ENCODE assay signal across 11 cellular contexts in genomic region chr2:8754056-8754790, GRCh38.
DNase-seq lines count a peak whose midpoint lies in the region; ATAC-seq and TF ChIP-seq lines count a peak whose summit lies in the region.
"Had no signal": no experiment of that assay in that cellular context is flagged by ENCODE, and none has a peak within 500 bp of the region (broad histone marks: within the 10 kb centered on the region; RNA-seq: fewer than 3 reads in every experiment).

No MANE protein-coding gene starts in this region.

- peaks cover 0 to 65% (median 0%) of the 10 kb centered on the region in 3 donors for H3K36me3 ChIP-seq in esophagus squamous epithelium
- H3K36me3 ChIP-seq in gastroesophageal sphincter: peaks cover 3 to 31% of the 10 kb centered on the region in 2 donors

- TF ChIP-seq CTCF in neural crest cell (conservative IDR thresholded peaks at IDR 0.05): no peak
- TF ChIP-seq CTCF in esophagus squamous epithelium (IDR thresholded peaks at IDR 0.05): no peak
- no peak for TF ChIP-seq CTCF in gastroesophageal sphincter (IDR thresholded peaks at IDR 0.05)

- H3K27ac Mint-ChIP-seq in neural crest cell (ENCODE audit: unreplicated experiment): peak overlapping the region; percentile 62
- no peak overlapping the region for H3K27ac Mint-ChIP-seq in activated CD8-positive, alpha-beta T cell treated with anti-CD3 and anti-CD28 coated beads, Interleukin-2, amount 10 ng/mL, durations not matched to agents 7 days and 5 days

- H3K36me3 Mint-ChIP-seq in neural crest cell (ENCODE audit: low read depth): peaks cover 26% of the 10 kb centered on the region
- H3K36me3 Mint-ChIP-seq in activated CD8-positive, alpha-beta T cell treated with anti-CD3 and anti-CD28 coated beads, Interleukin-2, amount 10 ng/mL, durations not matched to agents 7 days and 5 days (ENCODE audit: low read depth): peaks cover 36% of the 10 kb centered on the region

- peaks cover 25% of the 10 kb centered on the region for H3K4me1 Mint-ChIP-seq in neural crest cell
- H3K4me1 Mint-ChIP-seq in activated CD8-positive, alpha-beta T cell treated with anti-CD3 and anti-CD28 coated beads, Interleukin-2, amount 10 ng/mL, durations not matched to agents 7 days and 5 days (ENCODE audit: low read depth): no peaks in the 10 kb centered on the region

- H3K9me3 ChIP-seq in esophagus squamous epithelium: peaks cover 0 to 9% (median 0%) of the 10 kb centered on the region in 3 donors
- peaks cover 0 to 6% (median 0%) of the 10 kb centered on the region in 3 donors for H3K9me3 ChIP-seq in gastroesophageal sphincter

- H3K4me3 ChIP-seq in esophagus squamous epithelium (no peak overlapping the region), gastroesophageal sphincter (no peak overlapping the region)

- CTCF ChIA-PET in activated CD8-positive, alpha-beta T cell treated with anti-CD3 and anti-CD28 coated beads, Interleukin-2, amount 10 ng/mL, durations not matched to agents 7 days and 5 days (lab: Charles Lee): interaction anchor here (1.4 kb wide), 1 partner anchor 13 kb away, joined by 3 read pairs; no protein-coding TSS in a partner anchor

- no peaks in the 10 kb centered on the region for H3K27me3 Mint-ChIP-seq in neural crest cell (ENCODE audit: low read depth)
- no peaks in the 10 kb centered on the region for H3K27me3 Mint-ChIP-seq in activated CD8-positive, alpha-beta T cell treated with anti-CD3 and anti-CD28 coated beads, Interleukin-2, amount 10 ng/mL, durations not matched to agents 7 days and 5 days (ENCODE audit: low read depth)

- ATAC-seq in activated CD8-positive, alpha-beta T cell treated with anti-CD3 and anti-CD28 coated beads, Interleukin-2, amount 10 ng/mL, durations not matched to agents 7 days and 5 days: no peak
- ATAC-seq in gastroesophageal sphincter: no peak
- no peak for ATAC-seq in HG02970 (IDR thresholded peaks at IDR 0.05; ENCODE audit: low FRiP score, unreplicated experiment)
- ATAC-seq: left colon had no signal

- intact Hi-C loops in esophagus squamous epithelium (cut with DNase I): no loop called here

- TF ChIP-seq POLR2A in esophagus squamous epithelium (IDR thresholded peaks at IDR 0.05): no peak
- no peak for TF ChIP-seq POLR2A in gastroesophageal sphincter (IDR thresholded peaks at IDR 0.05)

- POLR2A ChIA-PET in activated CD8-positive, alpha-beta T cell treated with anti-CD3 and anti-CD28 coated beads, Interleukin-2, amount 10 ng/mL, durations not matched to agents 7 days and 5 days (lab: Charles Lee): no interaction called here

- no peaks in the 10 kb centered on the region for H3K27me3 ChIP-seq in esophagus squamous epithelium
- H3K27me3 ChIP-seq in gastroesophageal sphincter: no peaks in the 10 kb centered on the region

- TF ChIP-seq EP300 in gastroesophageal sphincter (IDR thresholded peaks at IDR 0.05): no peak

- no peak overlapping the region for H3K27ac ChIP-seq in esophagus squamous epithelium
- H3K27ac ChIP-seq in gastroesophageal sphincter: peak overlapping the region in 2 of 4 donors; percentile 1 to 4

- DNase-seq in EL (peak; percentile 1), NCI-H526 treated with DMSO at 0.1 percent for 48 hours (lab: John Stamatoyannopoulos, UW) (peak; percentile 7), dermis blood vessel endothelial cell (peak; percentile 2), neural crest cell (ENCODE audit: low read depth, low spot score) (no peak), esophagus squamous epithelium (lab: John Stamatoyannopoulos, UW) (no peak)
- no peak for DNase-seq in activated CD8-positive, alpha-beta T cell treated with anti-CD3 and anti-CD28 coated beads, Interleukin-2, amount 10 ng/mL, durations not matched to agents 7 days and 5 days
- DNase-seq: aorta, left colon, T1000 had no signal

- H3K4me3 Mint-ChIP-seq in neural crest cell: peak overlapping the region; percentile 33
- H3K4me3 Mint-ChIP-seq in activated CD8-positive, alpha-beta T cell treated with anti-CD3 and anti-CD28 coated beads, Interleukin-2, amount 10 ng/mL, durations not matched to agents 7 days and 5 days: no peak overlapping the region

- peaks cover 3% of the 10 kb centered on the region for H3K9me3 Mint-ChIP-seq in neural crest cell
- H3K9me3 Mint-ChIP-seq in activated CD8-positive, alpha-beta T cell treated with anti-CD3 and anti-CD28 coated beads, Interleukin-2, amount 10 ng/mL, durations not matched to agents 7 days and 5 days (ENCODE audit: insufficient read depth): peaks cover 12% of the 10 kb centered on the region

- H3K4me1 ChIP-seq in esophagus squamous epithelium (no peaks in the 10 kb centered on the region), gastroesophageal sphincter (peaks cover 3 to 24% (median 3%) of the 10 kb centered on the region in 3 donors)

Comparison
In these comparisons a context has a peak if more than half of its experiments do, and no peak if none do; other contexts are left out.
1. DNase-seq: peak in EL (single experiment), NCI-H526 treated with DMSO at 0.1 percent for 48 hours (single experiment) and dermis blood vessel endothelial cell (single experiment); none in neural crest cell (single experiment), activated CD8-positive, alpha-beta T cell treated with anti-CD3 and anti-CD28 coated beads, Interleukin-2, amount 10 ng/mL, durations not matched to agents 7 days and 5 days (single experiment) and esophagus squamous epithelium (single experiment).